In genomic region chr6:119610265-119610664, GRCh38 we compare ENCODE assay signal across 26 cellular contexts.
A peak's percentile ranks its signal among the peaks of the same experiment; 100 is the strongest.
DNase-seq lines count a peak whose midpoint lies in the region; ATAC-seq, FAIRE-seq and TF ChIP-seq lines count a peak whose summit lies in the region.
"Had no signal": no experiment of that assay in that cellular context is flagged by ENCODE, and none has a peak within 500 bp of the region (broad histone marks: within the 10 kb centered on the region; RNA-seq: fewer than 3 reads in every experiment).

No MANE protein-coding gene starts in this region.

- H3K4me1 ChIP-seq in GM12878 (ENCODE audit: control insufficient read depth, insufficient read depth, low read length) (peaks cover 3% of the 10 kb centered on the region; the same call in 1 of the 2 replicates), smooth muscle cell (ENCODE audit: low read depth) (peaks cover 6% of the 10 kb centered on the region)
- H3K4me1 ChIP-seq: Caco-2 had no signal

- no peak overlapping the region for H3K27ac ChIP-seq in GM12878 (ENCODE audit: control insufficient read depth, insufficient read depth)
- H3K27ac ChIP-seq in smooth muscle cell (ENCODE audit: low read depth), result no peak overlapping the region
- H3K27ac ChIP-seq: BLaER1 treated with 17β-estradiol and CSF1 and Interleukin-3, amounts not matched to agents 10 nM and 100 nM; GM23248 had no signal

- BruUV-seq in GM12878 (replicated peaks; lab: Mats Ljungman, UMichigan), result no TSS peak

- no peak for DNase-seq in GM12878 (ENCODE audit: low read depth, low spot score)
- DNase-seq in kidney tubule cell (ENCODE audit: low spot score), result no peak
- no peak for DNase-seq in NCI-H2029 (lab: John Stamatoyannopoulos, UW)
- DNase-seq in smooth muscle cell (lab: John Stamatoyannopoulos, UW; ENCODE audit: unreplicated experiment), result no peak
- DNase-seq: ACHN; Caco-2; CD4-positive, alpha-beta memory T cell; DMS 273 treated with DMSO at 0.1 percent for 48 hours; DMS79 treated with DMSO at 0.1 percent for 48 hours; GM23248; H9; HFFc6; NCI-H1092; NCI-H1436; NCI-H187 treated with DMSO at 0.1 percent for 48 hours; NCI-H2227 treated with DMSO at 0.1 percent for 48 hours; NCI-H510A; NCI-H748 treated with DMSO at 0.1 percent for 48 hours; SIG-M5; SK-N-SH had no signal

- RAD21 ChIA-PET in GM12878 (lab: Charles Lee; ENCODE audit: unreplicated experiment), result interaction anchor here (1.1 kb wide), 1 partner anchor 276 kb away, joined by 3 read pairs; no protein-coding TSS in a partner anchor

- H3K27me3 ChIP-seq in GM12878 (replicated peaks in 1 of 2; ENCODE audit: control insufficient read depth in 2 of 2, insufficient read depth in 2 of 2, low read length in 1 of 2), result no peaks in the 10 kb centered on the region
- no peaks in the 10 kb centered on the region for H3K27me3 ChIP-seq in smooth muscle cell (ENCODE audit: low read depth)
- H3K27me3 ChIP-seq: BLaER1 treated with 17β-estradiol and CSF1 and Interleukin-3, amounts not matched to agents 10 nM and 100 nM had no signal

- SMC1A ChIA-PET in GM12878 (lab: Charles Lee; ENCODE audit: uncharacterized antibody, unreplicated experiment), result interaction anchor here (0.7 to 1.3 kb wide), 2 partner anchors 203 to 276 kb away, joined by 3 read pairs; no protein-coding TSS in a partner anchor

- TF ChIP-seq RAD21 in GM12878 (IDR thresholded peaks at IDR 0.05; ENCODE audit: insufficient read depth, low read depth, low read length), result no peak

- in situ Hi-C loops in GM12878 (cut with MboI), result no loop called here

- H3K9me3 ChIP-seq in GM12878 (replicated peaks; ENCODE audit: control insufficient read depth, insufficient read depth, low read length), result no peaks in the 10 kb centered on the region; the same call in 2 of the 3 replicates
- no peaks in the 10 kb centered on the region for H3K9me3 ChIP-seq in smooth muscle cell (replicated peaks; ENCODE audit: low read depth)
- H3K9me3 ChIP-seq: BLaER1 treated with 17β-estradiol and CSF1 and Interleukin-3, amounts not matched to agents 10 nM and 100 nM; Caco-2; SK-N-SH had no signal

- peak overlapping the region; percentile 12; the same call in 1 of the 2 replicates for H3K4me2 ChIP-seq in GM12878 (ENCODE audit: control insufficient read depth, insufficient read depth)
- H3K4me2 ChIP-seq in smooth muscle cell, result no peak overlapping the region
- H3K4me2 ChIP-seq: SK-N-SH had no signal

- H4K20me1 ChIP-seq in GM12878 (ENCODE audit: control insufficient read depth, insufficient read depth) (no peaks in the 10 kb centered on the region), smooth muscle cell (ENCODE audit: low read depth) (no peaks in the 10 kb centered on the region)
- H4K20me1 ChIP-seq: BLaER1 treated with 17β-estradiol and CSF1 and Interleukin-3, amounts not matched to agents 10 nM and 100 nM had no signal

- TF ChIP-seq CTCF in GM12878 (IDR thresholded peaks at IDR 0.05 in 2 of 3, conservative IDR thresholded peaks at IDR 0.05 in 1 of 3; ENCODE audit: control insufficient read depth in 2 of 3, extremely low read depth in 1 of 3, insufficient read depth in 1 of 3, low read depth in 3 of 3, low read length in 3 of 3) (no peak), smooth muscle cell (IDR thresholded peaks at IDR 0.05; ENCODE audit: borderline replicate concordance, insufficient read depth, poor library complexity, severe bottlenecking) (no peak)

- H3K36me3 ChIP-seq in GM12878 (ENCODE audit: control insufficient read depth in 2 of 2, insufficient read depth in 2 of 2, low read length in 1 of 2), result no peaks in the 10 kb centered on the region
- H3K36me3 ChIP-seq in smooth muscle cell (ENCODE audit: low read depth), result no peaks in the 10 kb centered on the region
- H3K36me3 ChIP-seq: BLaER1 treated with 17β-estradiol and CSF1 and Interleukin-3, amounts not matched to agents 10 nM and 100 nM had no signal

- H3F3A ChIP-seq in smooth muscle cell (ENCODE audit: low read depth), result no peaks in the 10 kb centered on the region

- H2AFZ ChIP-seq in GM12878 (ENCODE audit: control insufficient read depth, low read depth, low read length) (no peak overlapping the region; the same call in 1 of the 2 replicates), smooth muscle cell (ENCODE audit: low read depth) (no peak overlapping the region)
- H2AFZ ChIP-seq: GM23248 had no signal

- ATAC-seq in GM18870 (IDR thresholded peaks at IDR 0.05; ENCODE audit: unreplicated experiment) (peak; percentile 39), GM21529 (IDR thresholded peaks at IDR 0.05; ENCODE audit: unreplicated experiment) (peak; percentile 40), HG02885 (IDR thresholded peaks at IDR 0.05; ENCODE audit: poor library complexity, unreplicated experiment) (peak; percentile 37), GM12878 (peak; percentile 40; the same call in 1 of the 3 replicates), GM19455 (IDR thresholded peaks at IDR 0.05; ENCODE audit: unreplicated experiment) (no peak)
- ATAC-seq: Panc1 had no signal

- TF ChIP-seq POLR2A in GM12878 (IDR thresholded peaks at IDR 0.05; ENCODE audit: low read depth, low read length), result no peak

- H3K9ac ChIP-seq in GM12878 (ENCODE audit: control insufficient read depth, insufficient read depth, low read length) (no peak overlapping the region), smooth muscle cell (ENCODE audit: low read depth) (no peak overlapping the region)
- H3K9ac ChIP-seq: BLaER1 treated with 17β-estradiol and CSF1 and Interleukin-3, amounts not matched to agents 10 nM and 100 nM; GM23248; SK-N-SH had no signal

- H3K4me3 ChIP-seq in GM12878 (no peak overlapping the region), smooth muscle cell (no peak overlapping the region)
- H3K4me3 ChIP-seq: BLaER1 treated with 17β-estradiol and CSF1 and Interleukin-3, amounts not matched to agents 10 nM and 100 nM; GM23248 had no signal

- POLR2A ChIA-PET in GM12878 (lab: Charles Lee), result no interaction called here

- intact Hi-C loops in GM12878 (cut with micrococcal nuclease; ENCODE audit: unreplicated experiment), result no loop called here

- TF ChIP-seq EP300 in GM12878 (IDR thresholded peaks at IDR 0.05; ENCODE audit: borderline replicate concordance in 1 of 2, control insufficient read depth in 1 of 2, low read depth in 2 of 2, low read length in 2 of 2), result no peak

- FAIRE-seq in GM12878 (lab: Jason Lieb, UNC), result no peak

- no peaks in the 10 kb centered on the region for H3K79me2 ChIP-seq in GM12878 (ENCODE audit: control insufficient read depth, insufficient read depth, low read length)
- H3K79me2 ChIP-seq in smooth muscle cell (ENCODE audit: low read depth), result no peaks in the 10 kb centered on the region

- CTCF ChIA-PET in GM12878 (lab: Yijun Ruan, JAX), result no interaction called here

TF ChIP-seq in GM12878, 131 proteins besides CTCF, POLR2A, EP300 and RAD21:
- no peak for TF ChIP-seq RELA (IDR thresholded peaks at IDR 0.05; ENCODE audit: borderline replicate concordance, partially characterized antibody)
